ENCODE assay signal across 8 cellular contexts in the genomic region with DNA sequence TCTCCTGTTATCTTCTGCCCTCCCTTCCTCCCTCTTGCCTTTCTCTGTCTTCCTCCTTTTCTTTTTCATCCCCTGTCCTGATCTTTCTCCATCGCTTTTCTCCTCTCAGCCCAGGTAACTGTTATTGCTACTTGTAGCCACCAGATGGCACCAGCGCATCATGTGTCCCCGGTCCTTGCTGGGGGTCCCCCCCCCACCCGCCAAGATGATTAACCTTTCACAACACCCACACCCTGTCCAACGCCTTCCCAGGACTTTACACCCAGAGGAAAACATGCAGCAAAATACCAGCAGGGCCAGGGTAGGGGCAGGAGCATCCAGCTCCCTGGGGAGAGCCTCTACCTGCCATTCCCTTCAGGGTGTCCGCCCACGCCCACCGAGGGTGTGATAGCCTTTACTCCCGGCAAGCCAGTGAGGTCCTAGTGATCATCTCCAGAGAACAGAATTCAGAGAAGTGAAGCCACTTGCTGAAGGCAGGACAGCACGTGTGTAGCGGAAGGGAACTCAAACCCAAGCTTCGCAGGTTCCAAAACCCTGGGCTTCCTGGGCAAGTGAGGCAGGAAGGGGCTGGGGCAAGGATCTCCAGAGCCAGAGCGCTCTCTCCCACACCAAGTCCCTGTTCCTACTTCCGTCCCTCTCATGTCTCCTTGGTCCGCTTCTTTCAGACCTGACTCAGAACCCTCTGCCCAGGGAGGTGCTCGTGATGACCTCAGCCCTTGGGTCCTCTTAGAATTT. TPM values are rescaled to one million over a fixed set of nuclear protein-coding genes. Genes with fewer than 3 reads are reported as not detected.
DNase-seq lines count a peak whose midpoint lies in the region; ATAC-seq and TF ChIP-seq lines count a peak whose summit lies in the region.

No MANE protein-coding gene starts in this region.

- no peaks in the 10 kb centered on the region for H3K9me3 ChIP-seq in Caco-2

- peaks cover 5% of the 10 kb centered on the region for H3K36me3 Mint-ChIP-seq in Caco-2 (ENCODE audit: insufficient read depth, unreplicated experiment)
- no peaks in the 10 kb centered on the region for H3K36me3 Mint-ChIP-seq in activated naive CD4-positive, alpha-beta T cell treated with anti-CD3 and anti-CD28 coated beads, Interleukin-2, amount 10 ng/mL, durations not matched to agents 7 days and 5 days

- no peak overlapping the region for H3K27ac Mint-ChIP-seq in Caco-2 (ENCODE audit: unreplicated experiment)
- no peak overlapping the region for H3K27ac Mint-ChIP-seq in activated naive CD4-positive, alpha-beta T cell treated with anti-CD3 and anti-CD28 coated beads, Interleukin-2, amount 10 ng/mL, durations not matched to agents 7 days and 5 days

- H3K27me3 ChIP-seq in Caco-2 (replicated peaks; ENCODE audit: control insufficient read depth, insufficient read depth, low read length): no peaks in the 10 kb centered on the region

- POLR2A ChIA-PET in Caco-2 (lab: Charles Lee): interaction anchor here (1.0 kb wide), 1 partner anchor 19 kb away, joined by 3 read pairs; no protein-coding TSS in a partner anchor

- no TSS peak for BruUV-seq in Caco-2 (replicated peaks; lab: Mats Ljungman, UMichigan)

- ATAC-seq in left ventricle myocardium superior (peak; percentile 49), GM18502 (IDR thresholded peaks at IDR 0.05; ENCODE audit: poor library complexity, unreplicated experiment) (no peak), HG03175 (IDR thresholded peaks at IDR 0.05; ENCODE audit: unreplicated experiment) (no peak)

- no peaks in the 10 kb centered on the region for H3K9me3 Mint-ChIP-seq in Caco-2 (ENCODE audit: unreplicated experiment)
- H3K9me3 Mint-ChIP-seq in activated naive CD4-positive, alpha-beta T cell treated with anti-CD3 and anti-CD28 coated beads, Interleukin-2, amount 10 ng/mL, durations not matched to agents 7 days and 5 days: no peaks in the 10 kb centered on the region

- peaks cover 20% of the 10 kb centered on the region for H3K4me1 Mint-ChIP-seq in Caco-2 (ENCODE audit: low read depth, unreplicated experiment)
- H3K4me1 Mint-ChIP-seq in activated naive CD4-positive, alpha-beta T cell treated with anti-CD3 and anti-CD28 coated beads, Interleukin-2, amount 10 ng/mL, durations not matched to agents 7 days and 5 days: no peaks in the 10 kb centered on the region

- no peak overlapping the region for H3K4me3 Mint-ChIP-seq in Caco-2 (ENCODE audit: unreplicated experiment)
- no peak overlapping the region for H3K4me3 Mint-ChIP-seq in activated naive CD4-positive, alpha-beta T cell treated with anti-CD3 and anti-CD28 coated beads, Interleukin-2, amount 10 ng/mL, durations not matched to agents 7 days and 5 days

- DNase-seq in Caco-2 (peak; percentile 91 to 95), HPDE6-E6E7 (ENCODE audit: extremely low spot score) (peak; percentile 81), SK-N-DZ (ENCODE audit: low spot score) (peak; percentile 57), left ventricle myocardium superior (peak; percentile 49)
- DNase-seq in activated naive CD4-positive, alpha-beta T cell treated with anti-CD3 and anti-CD28 coated beads, Interleukin-2, amount 10 ng/mL, durations not matched to agents 7 days and 5 days: peak; percentile 60
- peak; percentile 33 to 42 for DNase-seq in stimulated activated CD4-positive, alpha-beta T cell treated with anti-CD3 and anti-CD28 coated beads, Interleukin-12 subunit alpha, Interleukin-12 subunit beta, amount 100 ng/mL, for 24 hours (ENCODE audit: low read depth in 2 of 2)

- CTCF ChIA-PET in Caco-2 (lab: Charles Lee): interaction anchor here (0.7 to 2.6 kb wide), 28 partner anchors 9 to 520 kb away, joined by 3 to 20 read pairs (median 5); a partner anchor contains a TSS
- CTCF ChIA-PET in activated naive CD4-positive, alpha-beta T cell treated with anti-CD3 and anti-CD28 coated beads, Interleukin-2, amount 10 ng/mL, durations not matched to agents 7 days and 5 days (lab: Charles Lee): interaction anchor here (0.6 to 3.9 kb wide), 13 partner anchors 9 to 226 kb away, joined by 3 to 77 read pairs (median 3); no protein-coding TSS in a partner anchor

- no peaks in the 10 kb centered on the region for H3K36me3 ChIP-seq in Caco-2 (ENCODE audit: control insufficient read depth, insufficient read depth, low read length)

- H3K4me3 ChIP-seq in Caco-2 (ENCODE audit: low read depth, low read length): no peak overlapping the region

- peaks cover 26% of the 10 kb centered on the region for H3K4me1 ChIP-seq in Caco-2

- no peaks in the 10 kb centered on the region for H3K27me3 Mint-ChIP-seq in Caco-2 (ENCODE audit: insufficient read depth, unreplicated experiment)
- peaks cover 39% of the 10 kb centered on the region for H3K27me3 Mint-ChIP-seq in activated naive CD4-positive, alpha-beta T cell treated with anti-CD3 and anti-CD28 coated beads, Interleukin-2, amount 10 ng/mL, durations not matched to agents 7 days and 5 days

- TF ChIP-seq CTCF in Caco-2 (IDR thresholded peaks at IDR 0.05; ENCODE audit: insufficient read depth in 1 of 2, low read depth in 1 of 2, low read length in 1 of 2, severe bottlenecking in 1 of 2, unreplicated experiment in 1 of 2): peak; percentile 99 to 100

- intact Hi-C loops in Caco-2 (cut with micrococcal nuclease; ENCODE audit: unreplicated experiment) (loop anchor here (1.0 to 2.0 kb wide), 7 partner anchors 19 to 436 kb away; no protein-coding TSS in a partner anchor), left ventricle myocardium superior (cut with micrococcal nuclease) (loop anchor here (5.0 kb wide), 1 partner anchor 136 kb away; a partner anchor contains a TSS)

RNA-seq across cellular contexts. Expression of a gene that starts 13.4 kb away (rescaled TPM):
- total RNA-seq in Caco-2 (2022) (10.8 and 17.1 TPM in 2 replicates), left ventricle myocardium superior (not detected)
- polyA plus RNA-seq in SK-N-DZ (2014; cell fraction: cytosol; rRNA removed): not detected in 2 replicates
- not detected in 2 replicates for polyA plus RNA-seq in SK-N-DZ (2014; cell fraction: nucleus; rRNA removed)

Comparison
In these comparisons a context has a peak if more than half of its experiments do, and no peak if none do; other contexts are left out.
1. DNase-seq: peak in every context shown above with its lines; median percentile 93 in Caco-2; 81 in HPDE6-E6E7; 60 in activated naive CD4-positive, alpha-beta T cell treated with anti-CD3 and anti-CD28 coated beads, Interleukin-2, amount 10 ng/mL, durations not matched to agents 7 days and 5 days; 57 in SK-N-DZ; 49 in left ventricle myocardium superior; 38 in stimulated activated CD4-positive, alpha-beta T cell treated with anti-CD3 and anti-CD28 coated beads, Interleukin-12 subunit alpha, Interleukin-12 subunit beta, amount 100 ng/mL, for 24 hours.